ENCODE assay signal across 1 cellular context in the genomic region with DNA sequence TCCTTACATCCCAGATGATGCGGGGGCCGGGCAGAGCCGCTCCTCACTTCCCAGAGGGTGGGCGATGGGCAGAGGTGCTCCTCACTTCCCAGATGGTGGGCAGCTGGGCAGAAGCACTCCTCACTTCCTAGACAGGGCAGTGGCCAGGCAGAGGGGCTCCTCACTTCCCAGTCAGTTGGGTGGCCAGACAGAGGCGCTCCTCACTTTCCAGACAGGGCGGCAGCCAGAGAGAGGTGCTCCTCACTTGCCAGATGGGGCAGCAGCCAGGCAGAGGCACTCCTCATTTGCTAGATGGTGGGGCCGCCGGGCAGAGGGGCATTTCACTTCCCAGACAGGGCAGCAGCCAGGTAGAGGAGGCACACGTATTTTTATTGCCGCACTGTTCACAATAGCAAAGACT.
TF ChIP-seq lines count a peak whose summit lies in the region.

No MANE protein-coding gene starts in this region.

TF ChIP-seq in H1, 55 proteins besides CTCF, POLR2A, EP300 and RAD21:
- no peak for TF ChIP-seq JUND (IDR thresholded peaks at IDR 0.05; ENCODE audit: low read length)
- TF ChIP-seq FOSL1 (IDR thresholded peaks at IDR 0.05; ENCODE audit: insufficient read depth, low read depth, low read length) = no peak
- no peak for TF ChIP-seq SP1 (IDR thresholded peaks at IDR 0.05; ENCODE audit: low read depth, low read length)
